In genomic region chr4:85210353-85210752, GRCh38 we compare ENCODE assay signal across 1 cellular context.
TF ChIP-seq lines count a peak whose summit lies in the region.

No MANE protein-coding gene starts in this region.

TF ChIP-seq in HCT116, 20 proteins besides CTCF, POLR2A, EP300 and RAD21 (continued from another document):
- TF ChIP-seq SRF (IDR thresholded peaks at IDR 0.05; ENCODE audit: low read depth) = 0 out of 2 replicates have a peak, but pooled peaks have one; percentile 21
- TF ChIP-seq EGR1 (IDR thresholded peaks at IDR 0.05; ENCODE audit: low read depth) = no peak
- TF ChIP-seq ATF3 (IDR thresholded peaks at IDR 0.05) = no peak
- TF ChIP-seq TCF7L2 (IDR thresholded peaks at IDR 0.05; ENCODE audit: borderline replicate concordance, extremely low read depth, insufficient read depth, insufficient read length) = no peak
- peak; percentile 66 for TF ChIP-seq SP1 (IDR thresholded peaks at IDR 0.05; ENCODE audit: low read depth)
- peak; percentile 77 for TF ChIP-seq JUND (IDR thresholded peaks at IDR 0.05)
- peak; percentile 78 for TF ChIP-seq FOSL1 (IDR thresholded peaks at IDR 0.05; ENCODE audit: low read depth)
- peak; percentile 64; the same call in 1 of the 2 replicates for TF ChIP-seq CBX3 (IDR thresholded peaks at IDR 0.05; ENCODE audit: low read depth)
- no peak for TF ChIP-seq EZH2 (IDR thresholded peaks at IDR 0.05)
- TF ChIP-seq EZH2phosphoT487 (IDR thresholded peaks at IDR 0.05; ENCODE audit: borderline replicate concordance) = no peak
- peak; percentile 60 for TF ChIP-seq CEBPB (IDR thresholded peaks at IDR 0.05; ENCODE audit: low read depth)
- TF ChIP-seq ZNF274 (IDR thresholded peaks at IDR 0.05; ENCODE audit: low read depth, low read length) = no peak
- TF ChIP-seq SIN3A (IDR thresholded peaks at IDR 0.05; ENCODE audit: low read depth) = peak; percentile 62
- peak; percentile 15; the same call in 1 of the 2 replicates for TF ChIP-seq POLR2AphosphoS5 (IDR thresholded peaks at IDR 0.05; ENCODE audit: low read depth, low read length)
- no peak for TF ChIP-seq ZBTB33 (IDR thresholded peaks at IDR 0.05; ENCODE audit: extremely low read depth, insufficient replicate concordance, low read length)
